Comparison of ENCODE assay signal across 8 cellular contexts in the genomic region with DNA sequence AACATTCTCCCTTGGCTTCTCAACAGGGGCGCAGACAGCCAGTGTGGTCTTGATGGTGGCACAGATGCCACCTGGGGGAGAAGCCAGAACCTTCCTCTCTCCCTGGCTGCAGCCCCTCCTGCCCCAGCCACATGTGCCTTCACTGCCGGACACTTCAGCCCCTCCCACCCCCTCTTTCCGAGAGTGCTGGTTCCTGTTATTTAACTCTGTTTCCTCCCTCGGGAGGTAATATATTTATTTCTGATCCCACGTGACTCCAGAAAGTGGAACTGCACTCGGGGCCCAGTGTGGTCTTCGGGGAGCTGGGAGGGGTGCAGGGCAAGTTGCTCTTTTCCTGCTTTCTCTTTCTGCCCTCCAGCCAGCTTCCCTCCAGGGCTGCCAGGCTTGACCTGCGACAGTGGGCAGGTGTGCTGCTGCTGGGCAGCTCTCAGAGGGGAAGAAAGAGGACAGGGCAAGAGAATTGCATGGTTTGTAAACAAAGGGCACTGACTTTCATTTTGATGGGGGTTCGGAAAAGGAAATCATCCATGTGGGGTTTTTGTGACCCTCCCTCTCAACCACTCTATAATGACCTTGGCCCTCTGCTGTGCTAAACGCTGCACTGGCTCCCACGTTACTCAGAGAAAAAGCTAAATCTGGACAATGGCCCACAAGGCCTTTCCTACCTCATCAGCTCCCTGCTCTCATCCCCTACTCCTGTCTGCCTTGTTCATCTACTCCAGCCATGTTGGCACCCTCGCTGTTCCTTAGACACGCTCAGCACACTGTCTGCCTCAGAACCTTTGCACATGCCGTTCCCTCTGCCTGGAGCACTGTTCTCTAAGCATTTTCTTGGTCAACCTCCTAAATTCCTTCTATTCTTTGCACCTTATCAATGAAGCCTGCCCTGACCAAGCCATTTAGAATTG. TPM values are rescaled to one million over a fixed set of nuclear protein-coding genes. Genes with fewer than 3 reads are reported as not detected.
DNase-seq lines count a peak whose midpoint lies in the region; ATAC-seq, FAIRE-seq and TF ChIP-seq lines count a peak whose summit lies in the region.

No MANE protein-coding gene starts in this region.

- H3K9me3 ChIP-seq in neutrophil, result no peaks in the 10 kb centered on the region

- H3K4me3 Mint-ChIP-seq in activated T-helper 17 cell treated with anti-CD3 and anti-CD28 coated beads, Interleukin-2, amount 50 U/mL, for 72 hours, result peak overlapping the region; percentile 69
- no peak overlapping the region for H3K4me3 Mint-ChIP-seq in nephron progenitor cell

- H3K27me3 ChIP-seq in neutrophil, result peaks cover 7% of the 10 kb centered on the region

- no peak for TF ChIP-seq CTCF in neutrophil (IDR thresholded peaks at IDR 0.05)
- no peak for TF ChIP-seq CTCF in nephron progenitor cell (IDR thresholded peaks at IDR 0.05)

- peaks cover 44% of the 10 kb centered on the region for H3K4me1 Mint-ChIP-seq in activated T-helper 17 cell treated with anti-CD3 and anti-CD28 coated beads, Interleukin-2, amount 50 U/mL, for 72 hours
- peaks cover 27% of the 10 kb centered on the region for H3K4me1 Mint-ChIP-seq in nephron progenitor cell

- ATAC-seq in GM18868 (IDR thresholded peaks at IDR 0.05; ENCODE audit: unreplicated experiment) (peak; percentile 30), HG02973 (IDR thresholded peaks at IDR 0.05; ENCODE audit: unreplicated experiment) (peak; percentile 34)
- ATAC-seq in activated T-helper 17 cell treated with anti-CD3 and anti-CD28 coated beads, Interleukin-2, amount 50 U/mL, for 72 hours (replicated peaks), result no peak

- no peak overlapping the region for H3K27ac Mint-ChIP-seq in activated T-helper 17 cell treated with anti-CD3 and anti-CD28 coated beads, Interleukin-2, amount 50 U/mL, for 72 hours
- no peak overlapping the region for H3K27ac Mint-ChIP-seq in nephron progenitor cell

- H3K27ac ChIP-seq in neutrophil, result peak overlapping the region; percentile 78

- H3K4me3 ChIP-seq in neutrophil (ENCODE audit: low read depth in 1 of 2, low read length in 1 of 2), result peak overlapping the region; percentile 34 to 53

- no peaks in the 10 kb centered on the region for H3K9me3 Mint-ChIP-seq in activated T-helper 17 cell treated with anti-CD3 and anti-CD28 coated beads, Interleukin-2, amount 50 U/mL, for 72 hours
- no peaks in the 10 kb centered on the region for H3K9me3 Mint-ChIP-seq in nephron progenitor cell

- no peak for FAIRE-seq in HTR-8/SVneo (lab: Jason Lieb, UNC)

- no peaks in the 10 kb centered on the region for H3K36me3 Mint-ChIP-seq in activated T-helper 17 cell treated with anti-CD3 and anti-CD28 coated beads, Interleukin-2, amount 50 U/mL, for 72 hours (ENCODE audit: low read depth)
- no peaks in the 10 kb centered on the region for H3K36me3 Mint-ChIP-seq in nephron progenitor cell (ENCODE audit: low read depth)

- H3K27me3 Mint-ChIP-seq in activated T-helper 17 cell treated with anti-CD3 and anti-CD28 coated beads, Interleukin-2, amount 50 U/mL, for 72 hours, result peaks cover 30% of the 10 kb centered on the region
- peaks cover 27% of the 10 kb centered on the region for H3K27me3 Mint-ChIP-seq in nephron progenitor cell (ENCODE audit: low read depth, poor library complexity)

- DNase-seq in HTR-8/SVneo (ENCODE audit: insufficient read length, low spot score), result no peak
- DNase-seq in NCI-H1048 (lab: John Stamatoyannopoulos, UW), result no peak
- DNase-seq in nephron progenitor cell, result no peak
- no peak for DNase-seq in cortex of kidney (lab: John Stamatoyannopoulos, UW)

- peaks cover 37 to 46% of the 10 kb centered on the region in 2 experiments for H3K4me1 ChIP-seq in neutrophil (ENCODE audit: control insufficient read depth in 1 of 2, insufficient read depth in 1 of 2, low read depth in 1 of 2, low read length in 1 of 2)

- H3K36me3 ChIP-seq in neutrophil, result no peaks in the 10 kb centered on the region

RNA-seq across cellular contexts. Expression of a gene that starts 8.2 kb away (rescaled TPM):
- total RNA-seq in activated T-helper 17 cell treated with anti-CD3 and anti-CD28 coated beads, Interleukin-2, amount 50 U/mL, for 72 hours, result 10 to 100 TPM in 1 of 2 donors, 1 to 10 TPM in 1; 8.6 to 64.2 TPM

RNA-seq across cellular contexts. Expression of a gene that starts 50.2 kb away (rescaled TPM):
- total RNA-seq in activated T-helper 17 cell treated with anti-CD3 and anti-CD28 coated beads, Interleukin-2, amount 50 U/mL, for 72 hours, result under 1 TPM; 0.22 to 0.69 TPM
